Comparison of ENCODE assay signal across 25 cellular contexts in the genomic region with DNA sequence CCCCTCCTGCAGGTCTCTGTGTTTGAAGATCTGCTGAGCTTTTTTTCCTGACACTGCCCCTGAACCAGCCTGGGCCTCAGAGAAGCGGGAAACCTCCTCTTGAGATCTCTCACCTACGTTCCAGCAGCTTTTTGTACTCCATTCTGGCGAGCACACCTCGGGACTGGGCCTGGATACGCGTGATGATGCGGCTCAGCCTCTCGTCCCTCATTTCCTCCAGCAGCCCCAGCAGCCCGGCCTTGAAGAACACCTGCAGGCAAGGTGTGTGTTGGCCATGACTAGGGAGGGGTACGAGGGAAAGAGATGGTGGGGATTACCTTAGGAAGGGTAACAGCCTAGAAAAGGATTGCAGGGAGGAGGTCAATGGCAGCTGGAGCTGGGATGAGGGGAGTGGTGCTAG. TPM values are rescaled to one million over a fixed set of nuclear protein-coding genes. Genes with fewer than 3 reads are reported as not detected.
A peak's percentile ranks its signal among the peaks of the same experiment; 100 is the strongest.
DNase-seq lines count a peak whose midpoint lies in the region; ATAC-seq, FAIRE-seq and TF ChIP-seq lines count a peak whose summit lies in the region.
"Had no signal": no experiment of that assay in that cellular context is flagged by ENCODE, and none has a peak within 500 bp of the region (broad histone marks: within the 10 kb centered on the region; RNA-seq: fewer than 3 reads in every experiment).

No MANE protein-coding gene starts in this region.

- H3K4me1 Mint-ChIP-seq in astrocyte (ENCODE audit: low read depth, unreplicated experiment): peaks cover under 1% of the 10 kb centered on the region
- peaks cover 2% of the 10 kb centered on the region; the same call in 2 of the 3 replicates for H3K4me1 Mint-ChIP-seq in GM23338
- H3K4me1 Mint-ChIP-seq: CD14-positive monocyte; CD8-positive, alpha-beta memory T cell had no signal

- no peak overlapping the region for H3K27ac ChIP-seq in astrocyte (ENCODE audit: low read depth, low read length)
- no peak overlapping the region for H3K27ac ChIP-seq in kidney (ENCODE audit: low read depth in 2 of 2, low read length in 2 of 2)
- no peak overlapping the region for H3K27ac ChIP-seq in GM23338 (ENCODE audit: low read depth)
- H3K27ac ChIP-seq: A549; BLaER1 treated with 17β-estradiol and CSF1 and Interleukin-3, amounts not matched to agents 10 nM and 100 nM had no signal

- peaks cover 1% of the 10 kb centered on the region for H3K36me3 Mint-ChIP-seq in astrocyte (ENCODE audit: low read depth, unreplicated experiment)
- H3K36me3 Mint-ChIP-seq in GM23338 (ENCODE audit: low read depth): no peaks in the 10 kb centered on the region; the same call in 2 of the 3 replicates
- H3K36me3 Mint-ChIP-seq: CD14-positive monocyte; CD8-positive, alpha-beta memory T cell had no signal

- no peaks in the 10 kb centered on the region for H3K4me1 ChIP-seq in astrocyte (ENCODE audit: insufficient read depth, low read length)
- no peaks in the 10 kb centered on the region for H3K4me1 ChIP-seq in kidney (ENCODE audit: control insufficient read depth in 1 of 2, insufficient read depth in 1 of 2, low read depth in 1 of 2, low read length in 2 of 2)
- no peaks in the 10 kb centered on the region for H3K4me1 ChIP-seq in GM23338 (ENCODE audit: insufficient read depth)
- H3K4me1 ChIP-seq: A549; BE2C; BLaER1 treated with 17β-estradiol and CSF1 and Interleukin-3, amounts not matched to agents 10 nM and 100 nM had no signal

- H3K4me3 Mint-ChIP-seq in astrocyte (ENCODE audit: unreplicated experiment): no peak overlapping the region
- H3K4me3 Mint-ChIP-seq in GM23338: no peak overlapping the region
- H3K4me3 Mint-ChIP-seq: CD4-positive, alpha-beta T cell; CD8-positive, alpha-beta memory T cell had no signal

- H3K9ac ChIP-seq in astrocyte (ENCODE audit: low read length) (no peak overlapping the region), kidney (ENCODE audit: low read length in 2 of 2) (no peak overlapping the region)
- H3K9ac ChIP-seq: BLaER1 treated with 17β-estradiol and CSF1 and Interleukin-3, amounts not matched to agents 10 nM and 100 nM had no signal

- no peaks in the 10 kb centered on the region for H3F3A ChIP-seq in GM23338 (replicated peaks; ENCODE audit: low read depth)

- ATAC-seq in left ventricle myocardium superior (no peak), Right ventricle myocardium inferior (no peak), GM23338 (no peak)
- ATAC-seq: A549 had no signal

- peak; percentile 25 for DNase-seq in left ventricle myocardium superior
- DNase-seq in Right ventricle myocardium inferior (ENCODE audit: missing footprints): no peak
- DNase-seq in astrocyte (ENCODE audit: low read depth): no peak
- peak; percentile 44 for DNase-seq in kidney
- no peak for DNase-seq in NCI-H446 (lab: John Stamatoyannopoulos, UW)
- no peak for DNase-seq in GM23338 (ENCODE audit: low spot score)
- DNase-seq: 8988T; ACHN; AML-193; BE2C; CD4-positive, alpha-beta T cell; CD8-positive, alpha-beta memory T cell; DMS 273 treated with DMSO at 0.1 percent for 48 hours; DMS79; EL; GDM1; GOT3; H7; HCEC 1CT had no signal

- H3K27me3 ChIP-seq in astrocyte (ENCODE audit: insufficient read depth, low read length): no peaks in the 10 kb centered on the region
- no peaks in the 10 kb centered on the region for H3K27me3 ChIP-seq in GM23338 (ENCODE audit: insufficient read depth)

- no peaks in the 10 kb centered on the region for H4K20me1 ChIP-seq in astrocyte (ENCODE audit: insufficient read depth, low read length)
- no peaks in the 10 kb centered on the region for H4K20me1 ChIP-seq in GM23338 (replicated peaks; ENCODE audit: insufficient read depth)
- H4K20me1 ChIP-seq: BLaER1 treated with 17β-estradiol and CSF1 and Interleukin-3, amounts not matched to agents 10 nM and 100 nM had no signal

- peaks cover 44% of the 10 kb centered on the region for H3K27me3 Mint-ChIP-seq in astrocyte (ENCODE audit: low read depth, unreplicated experiment)
- peaks cover 20% of the 10 kb centered on the region for H3K27me3 Mint-ChIP-seq in GM23338 (ENCODE audit: insufficient read depth, low read depth, poor library complexity)

- H3K4me2 ChIP-seq in astrocyte (ENCODE audit: low read length) (no peak overlapping the region), GM23338 (no peak overlapping the region)
- H3K4me2 ChIP-seq: A549; BLaER1 treated with 17β-estradiol and CSF1 and Interleukin-3, amounts not matched to agents 10 nM and 100 nM had no signal

- H3K4me3 ChIP-seq in astrocyte (ENCODE audit: insufficient read depth, low read depth, low read length) (no peak overlapping the region), kidney (ENCODE audit: low read length in 2 of 2) (no peak overlapping the region), GM23338 (no peak overlapping the region)
- H3K4me3 ChIP-seq: A549; BLaER1 treated with 17β-estradiol and CSF1 and Interleukin-3, amounts not matched to agents 10 nM and 100 nM; GM12878 had no signal

- intact Hi-C loops in left ventricle myocardium superior (cut with micrococcal nuclease): no loop called here
- intact Hi-C loops in Right ventricle myocardium inferior (cut with DNase I): no loop called here
- intact Hi-C loops in kidney (cut with DNase I): no loop called here

- FAIRE-seq in astrocyte (lab: Jason Lieb, UNC) (no peak), kidney (lab: Jason Lieb, UNC) (no peak)
- FAIRE-seq: A549, D721Med, GM12878, GM19239 had no signal

- H3K9me3 ChIP-seq in astrocyte (ENCODE audit: insufficient read depth, low read depth, low read length): no peaks in the 10 kb centered on the region
- H3K9me3 ChIP-seq in kidney (ENCODE audit: control insufficient read depth in 1 of 2, low read length in 2 of 2): no peaks in the 10 kb centered on the region
- H3K9me3 ChIP-seq: A549; BE2C; BLaER1 treated with 17β-estradiol and CSF1 and Interleukin-3, amounts not matched to agents 10 nM and 100 nM had no signal

- H3K36me3 ChIP-seq in astrocyte (ENCODE audit: insufficient read depth, low read length) (no peaks in the 10 kb centered on the region), kidney (ENCODE audit: control insufficient read depth in 1 of 2, insufficient read depth in 2 of 2, low read length in 2 of 2) (no peaks in the 10 kb centered on the region), GM23338 (ENCODE audit: insufficient read depth) (no peaks in the 10 kb centered on the region)
- H3K36me3 ChIP-seq: BE2C; BLaER1 treated with 17β-estradiol and CSF1 and Interleukin-3, amounts not matched to agents 10 nM and 100 nM had no signal

- H3K9me3 Mint-ChIP-seq in astrocyte (ENCODE audit: unreplicated experiment): peaks cover 6% of the 10 kb centered on the region
- H3K9me3 Mint-ChIP-seq in GM23338: peaks cover 3% of the 10 kb centered on the region; the same call in 1 of the 3 replicates
- H3K9me3 Mint-ChIP-seq: CD14-positive monocyte; CD4-positive, alpha-beta T cell; CD8-positive, alpha-beta memory T cell had no signal

- TF ChIP-seq CTCF in astrocyte (IDR thresholded peaks at IDR 0.05; ENCODE audit: insufficient read depth, low read depth, low read length) (no peak), kidney (IDR thresholded peaks at IDR 0.05; ENCODE audit: borderline replicate concordance, extremely low read depth, insufficient read depth) (no peak), GM23338 (conservative IDR thresholded peaks at IDR 0.05; ENCODE audit: low read depth in 2 of 2) (no peak)

- no peak overlapping the region for H2AFZ ChIP-seq in astrocyte (ENCODE audit: low read depth, low read length)
- no peak overlapping the region for H2AFZ ChIP-seq in GM23338

- peaks cover 15% of the 10 kb centered on the region for H3K9me2 ChIP-seq in GM23338 (ENCODE audit: insufficient read depth)

- H3K79me2 ChIP-seq in astrocyte (ENCODE audit: insufficient read depth, low read length): no peaks in the 10 kb centered on the region
- no peaks in the 10 kb centered on the region for H3K79me2 ChIP-seq in GM23338 (replicated peaks; ENCODE audit: insufficient read depth)

- peak overlapping the region; percentile 41 for H3K27ac Mint-ChIP-seq in astrocyte (ENCODE audit: unreplicated experiment)
- H3K27ac Mint-ChIP-seq in GM23338: no peak overlapping the region
- H3K27ac Mint-ChIP-seq: CD4-positive, alpha-beta T cell; CD8-positive, alpha-beta memory T cell had no signal

RNA-seq across cellular contexts. Expression of a gene that starts 10.3 kb away (rescaled TPM):
- total RNA-seq in left ventricle myocardium superior: 12,717 TPM
- total RNA-seq in Right ventricle myocardium inferior: 11,833 TPM
- not detected in 2 replicates for total RNA-seq in astrocyte
- total RNA-seq in kidney: 0.06 TPM
- polyA plus RNA-seq in kidney (ENCODE audit: insufficient read depth, low read depth, low replicate concordance): 1.6 TPM
- total RNA-seq in GM23338 (2014; rRNA removed; shearing (Covaris generic)): not detected in 2 replicates
- polyA plus RNA-seq in GM23338 (2016; fragmentation: Nextera tagmentation; extraction: Ambion mirVana): 0.05 TPM in 1 of 2 replicates, not detected in the other
- total RNA-seq: CD4-positive, alpha-beta T cell; CD8-positive, alpha-beta memory T cell; H7 had no signal
- polyA plus RNA-seq: A549; CD14-positive monocyte; CD8-positive, alpha-beta memory T cell had no signal

RNA-seq across cellular contexts. Expression of a gene that starts 17.1 kb away (rescaled TPM):
- total RNA-seq in left ventricle myocardium superior (4,258 TPM), Right ventricle myocardium inferior (3,910 TPM), astrocyte (not detected in 2 replicates), kidney (0.03 TPM)
- polyA plus RNA-seq in kidney (ENCODE audit: insufficient read depth, low read depth, low replicate concordance) (0.13 TPM), GM23338 (2016; fragmentation: Nextera tagmentation; extraction: Ambion mirVana) (0.10 and 2.1 TPM in 2 replicates)
- 0.03 and 0.23 TPM in 2 replicates for total RNA-seq in GM23338 (2014; rRNA removed; shearing (Covaris generic))
- total RNA-seq: CD4-positive, alpha-beta T cell; GM12878 had no signal
- polyA plus RNA-seq: A549; CD14-positive monocyte; CD8-positive, alpha-beta memory T cell had no signal

RNA-seq across cellular contexts. Expression of a gene that starts 44.3 kb away (rescaled TPM):
- total RNA-seq in left ventricle myocardium superior: 18.6 TPM
- 19.8 TPM for total RNA-seq in Right ventricle myocardium inferior
- total RNA-seq in astrocyte: 28.6 and 31.2 TPM in 2 replicates
- total RNA-seq in kidney: 35.6 TPM
- polyA plus RNA-seq in kidney (ENCODE audit: insufficient read depth, low read depth, low replicate concordance): 37.6 TPM
- total RNA-seq in GM23338 (2014; rRNA removed; shearing (Covaris generic)): 48.6 and 67.1 TPM in 2 replicates
- 81.6 and 90.8 TPM in 2 replicates for polyA plus RNA-seq in GM23338 (2016; fragmentation: Nextera tagmentation; extraction: Ambion mirVana)

RNA-seq across cellular contexts. Expression of a gene that starts 48.3 kb away (rescaled TPM):
- total RNA-seq in left ventricle myocardium superior (not detected), Right ventricle myocardium inferior (0.92 TPM), astrocyte (not detected in 2 replicates), kidney (0.54 TPM)
- polyA plus RNA-seq in kidney (ENCODE audit: insufficient read depth, low read depth, low replicate concordance) (1.1 TPM), GM23338 (2016; fragmentation: Nextera tagmentation; extraction: Ambion mirVana) (not detected in 2 replicates)
- total RNA-seq in GM23338 (2014; rRNA removed; shearing (Covaris generic)): 0.24 and 0.27 TPM in 2 replicates
- total RNA-seq: CD4-positive, alpha-beta T cell; CD8-positive, alpha-beta memory T cell; GM12878 had no signal
- polyA plus RNA-seq: A549; CD8-positive, alpha-beta memory T cell; GM12878 had no signal

RNA-seq across cellular contexts. Expression of a gene that starts 52.6 kb away (rescaled TPM):
- total RNA-seq in left ventricle myocardium superior (not detected), Right ventricle myocardium inferior (not detected), astrocyte (not detected in 2 replicates), kidney (not detected)
- polyA plus RNA-seq in kidney (ENCODE audit: insufficient read depth, low read depth, low replicate concordance) (not detected), GM23338 (2016; fragmentation: Nextera tagmentation; extraction: Ambion mirVana) (not detected in 2 replicates)
- not detected in 2 replicates for total RNA-seq in GM23338 (2014; rRNA removed; shearing (Covaris generic))
- total RNA-seq: CD4-positive, alpha-beta T cell; CD8-positive, alpha-beta memory T cell; GM12878 had no signal
- polyA plus RNA-seq: A549; CD14-positive monocyte; CD8-positive, alpha-beta memory T cell; GM12878 had no signal

Comparison
In these comparisons a context has a peak if more than half of its experiments do, and no peak if none do; other contexts are left out.
1. DNase-seq: peak in left ventricle myocardium superior (single experiment) and kidney (single experiment); none in Right ventricle myocardium inferior (single experiment), astrocyte (single experiment), NCI-H446 (0 of 2) and GM23338 (single experiment).
2. RNA of a gene that starts 10.3 kb away (total RNA-seq): 12,717 TPM in left ventricle myocardium superior (single experiment) and 11,833 TPM in Right ventricle myocardium inferior (single experiment); 0.06 TPM in kidney (single experiment), not detected in astrocyte and not detected in GM23338; every median in the first group is over 1,000 times any median in the second.
3. RNA of a gene that starts 17.1 kb away (total RNA-seq): 4,258 TPM in left ventricle myocardium superior (single experiment) and 3,910 TPM in Right ventricle myocardium inferior (single experiment); 0.03 to 0.23 TPM in GM23338, 0.03 TPM in kidney (single experiment) and not detected in astrocyte; every median in the first group is over 1,000 times any median in the second.